11 cellular contexts compared by ENCODE assay signal in genomic region chr15:37289109-37289765, GRCh38.
DNase-seq lines count a peak whose midpoint lies in the region; ATAC-seq and TF ChIP-seq lines count a peak whose summit lies in the region.
"Had no signal": no experiment of that assay in that cellular context is flagged by ENCODE, and none has a peak within 500 bp of the region (broad histone marks: within the 10 kb centered on the region; RNA-seq: fewer than 3 reads in every experiment).

No MANE protein-coding gene starts in this region.

- in situ Hi-C loops in HAP-1 (cut with MboI; ENCODE audit: low sequenced_read_pairs) = no loop called here
- in situ Hi-C loops in SK-MEL-5 (cut with HindIII; ENCODE audit: low pct_unique_long_range_greater_than_20kb, low sequenced_read_pairs) = no loop called here

- POLR2A ChIA-PET in A673 (lab: Charles Lee; ENCODE audit: low non-redundant PET) = no interaction called here

- H3K27ac ChIP-seq in A673 (ENCODE audit: low read depth, low read length, poor library complexity, severe bottlenecking) (no peak overlapping the region), lower lobe of right lung (no peak overlapping the region)
- H3K27ac ChIP-seq: left lung had no signal

- H3K4me3 ChIP-seq in A673 (ENCODE audit: low read depth, low read length, poor library complexity, severe bottlenecking) = no peak overlapping the region
- H3K4me3 ChIP-seq in HAP-1 = no peak overlapping the region
- H3K4me3 ChIP-seq in lower lobe of right lung = no peak overlapping the region
- H3K4me3 ChIP-seq: left lung had no signal

- ATAC-seq in lower lobe of right lung (no peak), GM19455 (IDR thresholded peaks at IDR 0.05; ENCODE audit: unreplicated experiment) (no peak)
- ATAC-seq: left lung had no signal

- H3K36me3 Mint-ChIP-seq in activated T-cell treated with anti-CD3 and anti-CD28 coated beads, Interleukin-2, amount 50 U/mL, for 24 hours (ENCODE audit: low read depth) = no peaks in the 10 kb centered on the region

- intact Hi-C loops in A673 (cut with micrococcal nuclease; ENCODE audit: unreplicated experiment) = no loop called here
- intact Hi-C loops in lower lobe of right lung (cut with DNase I) = no loop called here

- H3K4me3 Mint-ChIP-seq in activated T-cell treated with anti-CD3 and anti-CD28 coated beads, Interleukin-2, amount 50 U/mL, for 24 hours = no peak overlapping the region

- H3K4me1 ChIP-seq in A673 (ENCODE audit: insufficient read depth, low read length, poor library complexity, severe bottlenecking) = no peaks in the 10 kb centered on the region
- H3K4me1 ChIP-seq in HAP-1 = no peaks in the 10 kb centered on the region
- H3K4me1 ChIP-seq in lower lobe of right lung = no peaks in the 10 kb centered on the region
- H3K4me1 ChIP-seq: left lung had no signal

- H3K27me3 ChIP-seq in A673 (replicated peaks; ENCODE audit: insufficient read depth, low read depth, low read length, poor library complexity) = no peaks in the 10 kb centered on the region
- H3K27me3 ChIP-seq in HAP-1 (ENCODE audit: low read depth) = no peaks in the 10 kb centered on the region
- H3K27me3 ChIP-seq in lower lobe of right lung (ENCODE audit: low read depth) = no peaks in the 10 kb centered on the region
- H3K27me3 ChIP-seq: left lung had no signal

- DNase-seq in A673 (ENCODE audit: low spot score) (peak; percentile 42), HAP-1 (ENCODE audit: low spot score in 2 of 2) (peak; percentile 47 to 54), SK-MEL-5 (ENCODE audit: low read depth, low spot score) (peak; percentile 62), hepatic stellate cell (ENCODE audit: low spot score) (peak; percentile 2), lower lobe of right lung (no peak), germinal center (ENCODE audit: low spot score) (no peak)
- DNase-seq in activated T-cell treated with anti-CD3 and anti-CD28 coated beads, Interleukin-2, amount 50 U/mL, for 24 hours = no peak
- DNase-seq: cerebellar nuclear complex; left lung; stimulated activated CD4-positive, alpha-beta T cell treated with anti-CD3 and anti-CD28 coated beads, Interleukin-15, amount 100 ng/mL, for 24 hours had no signal

- H3K9me3 Mint-ChIP-seq in activated T-cell treated with anti-CD3 and anti-CD28 coated beads, Interleukin-2, amount 50 U/mL, for 24 hours = peaks cover 4% of the 10 kb centered on the region

- no peak overlapping the region for H3K27ac Mint-ChIP-seq in activated T-cell treated with anti-CD3 and anti-CD28 coated beads, Interleukin-2, amount 50 U/mL, for 24 hours

- CTCF ChIA-PET in A673 (lab: Charles Lee) = no interaction called here

- no peaks in the 10 kb centered on the region for H3K4me1 Mint-ChIP-seq in activated T-cell treated with anti-CD3 and anti-CD28 coated beads, Interleukin-2, amount 50 U/mL, for 24 hours (ENCODE audit: low read depth)

- TF ChIP-seq CTCF in A673 (conservative IDR thresholded peaks at IDR 0.05; ENCODE audit: low read depth, low read length) (peak; percentile 49), lower lobe of right lung (IDR thresholded peaks at IDR 0.05) (no peak)

- no TSS peak for BruUV-seq in A673 (replicated peaks; lab: Mats Ljungman, UMichigan)

- H3K36me3 ChIP-seq in A673 (ENCODE audit: insufficient read depth, low read length, poor library complexity, severe bottlenecking) (no peaks in the 10 kb centered on the region), HAP-1 (replicated peaks) (no peaks in the 10 kb centered on the region), lower lobe of right lung (no peaks in the 10 kb centered on the region)
- H3K36me3 ChIP-seq: left lung had no signal

- no peaks in the 10 kb centered on the region for H3K9me3 ChIP-seq in A673 (ENCODE audit: low read depth, low read length, poor library complexity, severe bottlenecking)
- H3K9me3 ChIP-seq in HAP-1 = no peaks in the 10 kb centered on the region
- H3K9me3 ChIP-seq in lower lobe of right lung = no peaks in the 10 kb centered on the region

- H3K27me3 Mint-ChIP-seq in activated T-cell treated with anti-CD3 and anti-CD28 coated beads, Interleukin-2, amount 50 U/mL, for 24 hours = no peaks in the 10 kb centered on the region

Comparison
In these comparisons a context has a peak if more than half of its experiments do, and no peak if none do; other contexts are left out.
1. DNase-seq: peak in A673 (single experiment), HAP-1 (2 of 2), SK-MEL-5 (single experiment) and hepatic stellate cell (single experiment); none in activated T-cell treated with anti-CD3 and anti-CD28 coated beads, Interleukin-2, amount 50 U/mL, for 24 hours (single experiment), lower lobe of right lung (single experiment) and germinal center (single experiment).